In the genomic region with DNA sequence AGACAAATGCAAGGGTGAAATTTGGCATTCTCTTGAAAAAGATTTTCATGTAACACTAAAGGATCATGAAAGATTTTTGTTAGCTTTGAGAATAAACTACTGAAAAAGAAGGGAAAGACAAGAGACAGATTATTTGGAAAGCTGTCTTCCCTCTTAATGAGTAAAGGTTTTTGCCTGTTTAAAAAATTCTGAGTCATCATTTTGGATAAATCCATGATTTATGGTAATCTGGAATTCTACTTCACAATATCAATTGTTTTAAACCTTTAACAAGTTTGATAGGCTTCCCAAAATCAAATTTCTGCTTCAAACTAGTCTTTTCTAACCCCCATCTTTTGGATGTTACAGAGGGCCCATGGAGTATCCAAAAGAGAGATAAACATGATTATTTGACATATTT, we compare ENCODE assay signal across 29 cellular contexts.
"Had no signal": no experiment of that assay in that cellular context is flagged by ENCODE, and none has a peak within 500 bp of the region (broad histone marks: within the 10 kb centered on the region; RNA-seq: fewer than 3 reads in every experiment).

No MANE protein-coding gene starts in this region.

- H2AFZ ChIP-seq: hepatocyte had no signal

- H3K36me3 ChIP-seq: colonic mucosa, esophagus muscularis mucosa, esophagus squamous epithelium, gastrocnemius medialis, gastroesophageal sphincter, heart left ventricle, heart right ventricle had no signal

- FAIRE-seq: colon, endometrium, endothelial cell of umbilical vein, frontal cortex had no signal

- H3K9me3 ChIP-seq: colonic mucosa, esophagus muscularis mucosa, esophagus squamous epithelium, gastrocnemius medialis had no signal

- H3K4me1 ChIP-seq: colonic mucosa, esophagus muscularis mucosa, esophagus squamous epithelium, foreskin keratinocyte, gastrocnemius medialis, gastroesophageal sphincter, heart left ventricle, heart right ventricle had no signal

- H3K27me3 ChIP-seq: colonic mucosa, dorsolateral prefrontal cortex, esophagus muscularis mucosa, esophagus squamous epithelium, foreskin keratinocyte, gastrocnemius medialis, gastroesophageal sphincter, heart left ventricle, heart right ventricle, hepatocyte had no signal

- H3K4me3 ChIP-seq: colonic mucosa, coronary artery, dorsolateral prefrontal cortex, esophagus muscularis mucosa, esophagus squamous epithelium, gastrocnemius medialis, gastroesophageal sphincter, heart left ventricle, heart right ventricle, hepatocyte had no signal

- DNase-seq: colonic mucosa; cortex of kidney; dermis blood vessel endothelial cell; dorsolateral prefrontal cortex; effector CD4-positive, alpha-beta T cell; effector CD8-positive, alpha-beta T cell; effector memory CD4-positive, alpha-beta T cell; effector memory CD8-positive, alpha-beta T cell; endodermal cell; erythroblast; esophagus squamous epithelium; foreskin fibroblast; foreskin keratinocyte; foreskin melanocyte; gastrocnemius medialis; glutamatergic neuron; head of caudate nucleus; heart left ventricle; heart right ventricle had no signal

- H3K79me2 ChIP-seq: hepatocyte had no signal

- H3K4me2 ChIP-seq: hepatocyte had no signal

- ATAC-seq: effector memory CD8-positive, alpha-beta T cell; esophagus mucosa; foreskin keratinocyte; gastrocnemius medialis; gastroesophageal sphincter; heart left ventricle; heart right ventricle had no signal

- H3K27ac ChIP-seq: colonic mucosa, coronary artery, dorsolateral prefrontal cortex, epithelial cell of prostate, esophagus muscularis mucosa, esophagus squamous epithelium, foreskin keratinocyte, gastrocnemius medialis, gastroesophageal sphincter, heart left ventricle, heart right ventricle, hepatocyte had no signal
